ENCODE assay signal across 8 cellular contexts in the genomic region with DNA sequence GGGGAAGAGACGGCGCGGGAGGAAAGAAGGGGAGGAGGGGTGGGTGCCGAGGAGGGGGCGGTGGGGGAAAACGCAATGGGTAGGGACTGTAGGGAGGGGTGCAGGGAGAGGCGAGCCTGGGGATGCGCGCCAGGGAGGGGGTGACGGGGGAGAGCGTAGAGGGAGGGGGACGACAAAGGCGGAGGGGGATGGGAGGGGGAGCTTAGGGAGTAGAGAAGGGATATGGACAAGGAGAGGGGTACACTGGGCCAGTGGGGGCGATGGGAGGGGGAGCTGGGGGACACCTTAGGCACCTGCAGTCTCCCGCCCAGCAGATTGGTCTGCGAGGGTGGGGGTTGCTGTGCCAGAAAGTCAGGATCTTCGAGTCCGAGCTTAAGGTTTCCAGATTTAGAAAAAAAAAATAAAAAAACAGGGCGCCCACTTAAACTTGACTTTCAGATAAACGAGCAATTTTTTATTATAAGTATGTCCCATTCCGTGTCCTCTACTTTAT. TPM values are rescaled to one million over a fixed set of nuclear protein-coding genes. Genes with fewer than 3 reads are reported as not detected.
DNase-seq lines count a peak whose midpoint lies in the region; ATAC-seq and TF ChIP-seq lines count a peak whose summit lies in the region.

No MANE protein-coding gene starts in this region.

- TF ChIP-seq POLR2A in Peyer's patch (IDR thresholded peaks at IDR 0.05) (no peak), stomach (IDR thresholded peaks at IDR 0.05) (no peak)

- 1 to 2% (median 1%) methylated on average over 7 to 21 of the region's 21 CpGs for WGBS in stomach, 5 donors

- H3K36me3 ChIP-seq in Peyer's patch (peaks cover 0 to 3% (median 0%) of the 10 kb centered on the region in 3 donors), stomach (peaks cover 0 to 7% (median 6%) of the 10 kb centered on the region in 4 donors)

- H3K27ac Mint-ChIP-seq in activated CD4-positive, alpha-beta T cell treated with anti-CD3 and anti-CD28 coated beads for 36 hours: no peak overlapping the region

- no peak for TF ChIP-seq EP300 in stomach (IDR thresholded peaks at IDR 0.05)

- H3K27me3 Mint-ChIP-seq in activated CD4-positive, alpha-beta T cell treated with anti-CD3 and anti-CD28 coated beads for 36 hours: peaks cover 39% of the 10 kb centered on the region

- H3K4me1 ChIP-seq in Peyer's patch: peaks cover 0 to 56% (median 40%) of the 10 kb centered on the region in 4 donors
- H3K4me1 ChIP-seq in stomach: peaks cover 37 to 69% (median 63%) of the 10 kb centered on the region in 4 donors

- peak overlapping the region; percentile 60 for H3K4me3 Mint-ChIP-seq in activated CD4-positive, alpha-beta T cell treated with anti-CD3 and anti-CD28 coated beads for 36 hours

- TF ChIP-seq CTCF in Peyer's patch (IDR thresholded peaks at IDR 0.05): no peak
- TF ChIP-seq CTCF in foreskin fibroblast (IDR thresholded peaks at IDR 0.05; ENCODE audit: low read depth, low read length): no peak
- no peak for TF ChIP-seq CTCF in stomach (IDR thresholded peaks at IDR 0.05)

- intact Hi-C loops in activated CD4-positive, alpha-beta T cell treated with anti-CD3 and anti-CD28 coated beads for 36 hours (cut with DNase I, micrococcal nuclease): loop anchor here (1.0 to 5.0 kb wide), 6 partner anchors 76 to 1084 kb away; partner anchors contain the start of genes SLC5A5 (in 2 of the 2), ARMC6 (in 1 of the 2), IFI30 (in 1 of the 2) and RPL18A (in 1 of the 2)
- intact Hi-C loops in stomach (cut with DNase I; ENCODE audit: low total_unique reads): no loop called here

- no peaks in the 10 kb centered on the region for H3K9me3 Mint-ChIP-seq in activated CD4-positive, alpha-beta T cell treated with anti-CD3 and anti-CD28 coated beads for 36 hours (ENCODE audit: low read depth)

- POLR2A ChIA-PET in activated CD4-positive, alpha-beta T cell treated with anti-CD3 and anti-CD28 coated beads for 36 hours (lab: Charles Lee): interaction anchor here (0.6 to 0.9 kb wide), 3 partner anchors 13 to 329 kb away, joined by 3 to 10 read pairs (median 4); no protein-coding TSS in a partner anchor
- POLR2A ChIA-PET in HEK293T (lab: Yijun Ruan, JAX): interaction anchor here (1.6 kb wide), 1 partner anchor 20 kb away, joined by 5 read pairs; no protein-coding TSS in a partner anchor

- peaks cover 4% of the 10 kb centered on the region for H3K36me3 Mint-ChIP-seq in activated CD4-positive, alpha-beta T cell treated with anti-CD3 and anti-CD28 coated beads for 36 hours (ENCODE audit: low read depth)

- peak; percentile 8 for ATAC-seq in activated CD4-positive, alpha-beta T cell treated with anti-CD3 and anti-CD28 coated beads for 36 hours
- no peak for ATAC-seq in GM19035 (IDR thresholded peaks at IDR 0.05; ENCODE audit: unreplicated experiment)

- H3K9me3 ChIP-seq in Peyer's patch (no peaks in the 10 kb centered on the region), stomach (no peaks in the 10 kb centered on the region)

- no peak for DNase-seq in activated CD4-positive, alpha-beta T cell treated with anti-CD3 and anti-CD28 coated beads for 36 hours
- no peak for DNase-seq in activated CD4-positive, alpha-beta T cell treated with anti-CD3 and anti-CD28 coated beads, Interleukin-2, amount 50 U/mL, for 4 hours
- DNase-seq in Peyer's patch (peak in 1 of 3 donors; percentile 52), foreskin fibroblast (peak in 1 of 2 donors; percentile 24), stomach (no peak), NCI-H2081 (lab: John Stamatoyannopoulos, UW) (no peak), HEK293T (ENCODE audit: extremely low spot score) (no peak)

- CTCF ChIA-PET in activated CD4-positive, alpha-beta T cell treated with anti-CD3 and anti-CD28 coated beads for 36 hours (lab: Charles Lee): interaction anchor here (0.8 to 1.1 kb wide), 2 partner anchors 10 to 48 kb away, joined by 4 to 5 read pairs; no protein-coding TSS in a partner anchor
- CTCF ChIA-PET in HEK293T (lab: Yijun Ruan, JAX): no interaction called here

- peaks cover 52% of the 10 kb centered on the region for H3K4me1 Mint-ChIP-seq in activated CD4-positive, alpha-beta T cell treated with anti-CD3 and anti-CD28 coated beads for 36 hours

- H3K27me3 ChIP-seq in Peyer's patch: peaks cover 0 to 40% of the 10 kb centered on the region in 2 donors
- peaks cover 36 to 55% (median 51%) of the 10 kb centered on the region in 3 donors for H3K27me3 ChIP-seq in stomach

- H3K4me3 ChIP-seq in Peyer's patch (peak overlapping the region; percentile 64 to 100 (median 83)), foreskin fibroblast (ENCODE audit: low read depth in 1 of 2, low read length in 2 of 2) (peak overlapping the region; percentile 35 to 50), stomach (peak overlapping the region; percentile 71 to 85 (median 84))

- H3K27ac ChIP-seq in Peyer's patch: peak overlapping the region in 2 of 4 donors; percentile 71 to 80
- peak overlapping the region in 2 of 5 donors; percentile 78 to 79 for H3K27ac ChIP-seq in stomach

TF ChIP-seq in HEK293T, 16 proteins besides CTCF, POLR2A, EP300 and RAD21:
- TF ChIP-seq FOXA1 (IDR thresholded peaks at IDR 0.05) (no peak), TARDBP (IDR thresholded peaks at IDR 0.05) (no peak), FOXM1 (IDR thresholded peaks at IDR 0.05; ENCODE audit: borderline replicate concordance) (no peak), NFRKB (IDR thresholded peaks at IDR 0.05) (no peak), L3MBTL2 (conservative IDR thresholded peaks at IDR 0.05) (no peak), ELF4 (IDR thresholded peaks at IDR 0.05) (no peak), BHLHE40 (IDR thresholded peaks at IDR 0.05; ENCODE audit: borderline replicate concordance) (no peak), PKNOX1 (IDR thresholded peaks at IDR 0.05) (no peak), SP1 (IDR thresholded peaks at IDR 0.05) (no peak), ARNT (IDR thresholded peaks at IDR 0.05) (no peak), ZNF384 (IDR thresholded peaks at IDR 0.05) (no peak), SUZ12 (IDR thresholded peaks at IDR 0.05) (no peak), HDGF (IDR thresholded peaks at IDR 0.05; ENCODE audit: borderline replicate concordance) (no peak), CTBP1 (IDR thresholded peaks at IDR 0.05; ENCODE audit: borderline replicate concordance) (no peak), LEF1 (IDR thresholded peaks at IDR 0.05; ENCODE audit: borderline replicate concordance) (no peak), FOXK2 (IDR thresholded peaks at IDR 0.05) (no peak)

RNA-seq across cellular contexts. Expression of gene CCDC124, which starts 15.7 kb away (rescaled TPM):
- total RNA-seq in activated CD4-positive, alpha-beta T cell treated with anti-CD3 and anti-CD28 coated beads for 36 hours: 100 to 1,000 TPM in 1 of 2 experiments, 10 to 100 TPM in 1; 99.3 to 131 TPM
- total RNA-seq in Peyer's patch: 10 to 100 TPM; 18.9 to 33.0 (median 24.4) TPM
- total RNA-seq in stomach: 10 to 100 TPM; 15.8 to 98.7 (median 68.7) TPM
- polyA plus RNA-seq in stomach: 100 to 1,000 TPM; 107 to 149 (median 124) TPM

RNA-seq across cellular contexts. Expression of gene KCNN1, which starts 18.4 kb away (rescaled TPM):
- under 1 TPM in 1 of 2 experiments, not detected in 1; 0.05 TPM for total RNA-seq in activated CD4-positive, alpha-beta T cell treated with anti-CD3 and anti-CD28 coated beads for 36 hours
- total RNA-seq in Peyer's patch (not detected), stomach (not detected)
- under 1 TPM in 2 of 3 donors, not detected in 1; 0.23 to 0.46 TPM for polyA plus RNA-seq in stomach

RNA-seq across cellular contexts. Expression of gene ARRDC2, which starts 59.5 kb away (rescaled TPM):
- total RNA-seq in activated CD4-positive, alpha-beta T cell treated with anti-CD3 and anti-CD28 coated beads for 36 hours: 10 to 100 TPM; 13.5 to 21.7 TPM
- 10 to 100 TPM; 26.8 to 94.9 (median 29.4) TPM for total RNA-seq in Peyer's patch
- total RNA-seq in stomach: 100 to 1,000 TPM in 1 of 5 donors, 10 to 100 TPM in 4; 19.8 to 130 (median 60.8) TPM
- polyA plus RNA-seq in stomach: 10 to 100 TPM; 31.4 to 34.1 (median 32.7) TPM
